Comparison of ENCODE assay signal across 22 cellular contexts in genomic region chr3:55615039-55615693, GRCh38.
DNase-seq lines count a peak whose midpoint lies in the region; ATAC-seq and TF ChIP-seq lines count a peak whose summit lies in the region.
"Had no signal": no experiment of that assay in that cellular context is flagged by ENCODE, and none has a peak within 500 bp of the region (broad histone marks: within the 10 kb centered on the region; RNA-seq: fewer than 3 reads in every experiment).

No MANE protein-coding gene starts in this region.

- H3K23ac ChIP-seq in trophoblast cell (ENCODE audit: low read length), result no peak overlapping the region

- H2BK5ac ChIP-seq in trophoblast cell (ENCODE audit: low read depth, low read length, poor library complexity), result no peak overlapping the region

- no peak overlapping the region for H2AFZ ChIP-seq in trophoblast cell (ENCODE audit: insufficient read depth, low read length, poor library complexity)

- no CpG with 5 or more reads among the region's 4 CpGs for WGBS in trophoblast cell (ENCODE audit: extremely low coverage, insufficient coverage, insufficient read length)

- H3K27ac ChIP-seq in foreskin keratinocyte (no peak overlapping the region), trophoblast cell (ENCODE audit: low read depth, low read length) (peak overlapping the region; percentile 78)
- H3K27ac ChIP-seq: BLaER1, right atrium auricular region, upper lobe of right lung had no signal

- H3K36me3 ChIP-seq in trophoblast cell (ENCODE audit: control insufficient read depth in 1 of 2, insufficient read depth in 2 of 2, low read length in 2 of 2), result no peaks in the 10 kb centered on the region
- H3K36me3 ChIP-seq: BLaER1, right atrium auricular region, upper lobe of right lung had no signal

- POLR2A ChIA-PET in HEK293T (lab: Yijun Ruan, JAX), result interaction anchor here (1.6 kb wide), 1 partner anchor 17 kb away, joined by 4 read pairs; no protein-coding TSS in a partner anchor

- H3K79me1 ChIP-seq in trophoblast cell (ENCODE audit: low read length), result peaks cover 9% of the 10 kb centered on the region

- no peaks in the 10 kb centered on the region for H3K9me3 ChIP-seq in trophoblast cell (ENCODE audit: insufficient read depth, low read depth, low read length)
- H3K9me3 ChIP-seq: BLaER1, right atrium auricular region, upper lobe of right lung had no signal

- no peaks in the 10 kb centered on the region for H3K27me3 ChIP-seq in foreskin keratinocyte
- no peaks in the 10 kb centered on the region for H3K27me3 ChIP-seq in trophoblast cell (ENCODE audit: insufficient read depth, low read length)
- H3K27me3 ChIP-seq: BLaER1, dorsolateral prefrontal cortex, right atrium auricular region, upper lobe of right lung had no signal

- H3K4me1 ChIP-seq in foreskin keratinocyte (peaks cover 18% of the 10 kb centered on the region), trophoblast cell (ENCODE audit: control insufficient read depth in 1 of 2, insufficient read depth in 2 of 2, low read length in 2 of 2) (peaks cover 11 to 13% of the 10 kb centered on the region in 2 experiments)
- H3K4me1 ChIP-seq: BLaER1, upper lobe of right lung had no signal

- H3K36me3 Mint-ChIP-seq in effector memory CD8-positive, alpha-beta T cell (ENCODE audit: insufficient read depth), result no peaks in the 10 kb centered on the region
- H3K36me3 Mint-ChIP-seq: T-cell had no signal

- CTCF ChIA-PET in HEK293T (lab: Yijun Ruan, JAX), result interaction anchor here (0.6 to 1.1 kb wide), 3 partner anchors 11 to 132 kb away, joined by 3 to 4 read pairs (median 3); no protein-coding TSS in a partner anchor

- peak overlapping the region; percentile 45 for H2AK5ac ChIP-seq in trophoblast cell (ENCODE audit: low read length)

- H3K4me2 ChIP-seq in trophoblast cell (ENCODE audit: low read length), result no peak overlapping the region
- H3K4me2 ChIP-seq: BLaER1 had no signal

- no peaks in the 10 kb centered on the region for H3K27me3 Mint-ChIP-seq in effector memory CD8-positive, alpha-beta T cell
- H3K27me3 Mint-ChIP-seq: T-cell had no signal

- H3K27ac Mint-ChIP-seq in effector memory CD8-positive, alpha-beta T cell, result no peak overlapping the region
- H3K27ac Mint-ChIP-seq: T-cell had no signal

- H3K18ac ChIP-seq in trophoblast cell (ENCODE audit: low read length), result no peak overlapping the region

- in situ Hi-C loops in G401 (cut with HindIII; ENCODE audit: low sequenced_read_pairs), result no loop called here

- H3K4ac ChIP-seq in trophoblast cell (ENCODE audit: low read depth, low read length), result no peak overlapping the region

- no peak overlapping the region for H3K4me3 ChIP-seq in trophoblast cell (ENCODE audit: low read depth, low read length)
- H3K4me3 ChIP-seq: BLaER1, dorsolateral prefrontal cortex, right atrium auricular region, upper lobe of right lung had no signal

- peak overlapping the region; percentile 76 for H4K91ac ChIP-seq in trophoblast cell (ENCODE audit: low read depth, low read length)

- H3K14ac ChIP-seq in trophoblast cell (ENCODE audit: low read length), result no peak overlapping the region

- H2BK120ac ChIP-seq in trophoblast cell (ENCODE audit: insufficient read depth, low read length, poor library complexity), result peak overlapping the region; percentile 0

- no peak for DNase-seq in HEK293T (ENCODE audit: extremely low spot score)
- DNase-seq in RPMI7951 (ENCODE audit: low read depth), result peak; percentile 26
- no peak for DNase-seq in foreskin keratinocyte
- DNase-seq in trophoblast cell, result no peak
- DNase-seq in G401 (ENCODE audit: low spot score), result no peak
- DNase-seq in effector memory CD8-positive, alpha-beta T cell, result no peak
- DNase-seq: ACHN; activated CD4-positive, CD25-positive, alpha-beta regulatory T cell treated with anti-CD3 and anti-CD28 coated beads, Interleukin-2, amount 50 U/mL, for 72 hours; activated T-cell treated with anti-CD3 and anti-CD28 coated beads, Interleukin-2, amount 50 U/mL, for 1 hour; amniotic stem cell; central memory CD4-positive, alpha-beta T cell; dorsolateral prefrontal cortex; KG1; kidney; NCI-H187; SHP77 treated with DMSO at 0.1 percent for 48 hours; T-cell; upper lobe of right lung had no signal

- no peak for TF ChIP-seq CTCF in foreskin keratinocyte (conservative IDR thresholded peaks at IDR 0.05)

- H2BK12ac ChIP-seq in trophoblast cell (ENCODE audit: low read length), result peak overlapping the region; percentile 98

- no peaks in the 10 kb centered on the region for H3K9me3 Mint-ChIP-seq in effector memory CD8-positive, alpha-beta T cell

- ATAC-seq in foreskin keratinocyte (peak; percentile 29), GM21737 (IDR thresholded peaks at IDR 0.05; ENCODE audit: unreplicated experiment) (no peak), HG02840 (IDR thresholded peaks at IDR 0.05; ENCODE audit: low FRiP score, unreplicated experiment) (no peak)
- ATAC-seq in effector memory CD8-positive, alpha-beta T cell (replicated peaks), result no peak
- ATAC-seq: T-cell had no signal

- no peaks in the 10 kb centered on the region for H3K4me1 Mint-ChIP-seq in effector memory CD8-positive, alpha-beta T cell (ENCODE audit: low read depth in 2 of 2)
- H3K4me1 Mint-ChIP-seq: T-cell had no signal

- no peak overlapping the region for H3K9ac ChIP-seq in trophoblast cell (ENCODE audit: low read length)
- H3K9ac ChIP-seq: BLaER1 had no signal

- no peak overlapping the region for H4K12ac ChIP-seq in trophoblast cell (ENCODE audit: low read depth, low read length)

- H3K79me2 ChIP-seq in trophoblast cell (ENCODE audit: control insufficient read depth, insufficient read depth, low read length, poor library complexity), result no peaks in the 10 kb centered on the region

- no peak overlapping the region for H3K4me3 Mint-ChIP-seq in effector memory CD8-positive, alpha-beta T cell
- H3K4me3 Mint-ChIP-seq: T-cell had no signal

- H4K8ac ChIP-seq in trophoblast cell (ENCODE audit: low read depth, low read length), result no peak overlapping the region

TF ChIP-seq in HEK293T, 16 proteins besides CTCF, POLR2A, EP300 and RAD21:
- TF ChIP-seq SP1 (IDR thresholded peaks at IDR 0.05) (no peak), ARNT (IDR thresholded peaks at IDR 0.05) (no peak), FOXK2 (IDR thresholded peaks at IDR 0.05) (no peak), FOXA1 (IDR thresholded peaks at IDR 0.05) (no peak), PKNOX1 (IDR thresholded peaks at IDR 0.05) (peak; percentile 55), CTBP1 (IDR thresholded peaks at IDR 0.05; ENCODE audit: borderline replicate concordance) (no peak), FOXM1 (IDR thresholded peaks at IDR 0.05; ENCODE audit: borderline replicate concordance) (no peak), HDGF (IDR thresholded peaks at IDR 0.05; ENCODE audit: borderline replicate concordance) (no peak), ELF4 (IDR thresholded peaks at IDR 0.05) (no peak)
TF ChIP-seq in HEK293T: peak in this region for 1.
